ENCODE assay signal across 27 cellular contexts in the genomic region with DNA sequence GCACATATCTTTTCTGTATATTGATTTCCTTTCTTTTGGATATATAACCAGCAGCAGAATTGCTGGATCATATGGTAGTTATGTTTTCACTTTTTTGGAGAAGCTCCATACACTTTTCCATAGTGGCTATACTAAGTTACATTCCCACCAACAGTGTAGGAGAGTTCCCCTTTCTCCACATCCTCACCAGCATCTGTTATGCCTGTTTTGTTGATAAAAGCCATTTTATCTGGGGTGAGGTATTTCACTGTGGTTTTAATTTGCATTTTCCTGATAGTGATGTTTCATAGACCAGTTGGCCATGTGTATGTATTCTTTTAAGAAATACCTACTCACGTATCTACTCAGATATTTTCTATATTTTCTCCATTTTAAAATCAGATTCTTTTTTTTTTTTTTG.
"Had no signal": no experiment of that assay in that cellular context is flagged by ENCODE, and none has a peak within 500 bp of the region (broad histone marks: within the 10 kb centered on the region; RNA-seq: fewer than 3 reads in every experiment).

No MANE protein-coding gene starts in this region.

- H3K4me1 ChIP-seq: left lung, lower lobe of right lung, spleen, tibial nerve, uterus had no signal

- ATAC-seq: left colon; left lung; lower lobe of right lung; mucosa of descending colon; naive thymus-derived CD4-positive, alpha-beta T cell; natural killer cell treated with Interleukin-12 subunit alpha and Interleukin-12 subunit beta and Interleukin-15 and Interleukin-18, amount 100 ng/mL, for 72 hours; right cardiac atrium; sciatic nerve; stimulated activated memory B cell treated with anti-CD40 and anti-IgM and Interleukin-4, amounts not matched to agents 10 μg/mL and 1 μg/mL and 100 μg/mL, for 72 hours; stimulated activated naive CD8-positive, alpha-beta T cell treated with anti-CD3 and anti-CD28 coated beads, Interleukin-15, amount 100 ng/mL, for 72 hours had no signal

- H3K27me3 ChIP-seq: left lung, ovary, spleen, tibial nerve, uterus had no signal

- H3K36me3 ChIP-seq: left lung, lower lobe of right lung, ovary, spleen, tibial nerve, uterus had no signal

- DNase-seq: hypothalamus; immature natural killer cell; kidney; left colon; left lung; lower lobe of right lung; mammary epithelial cell; mesenchymal stem cell; midbrain; mucosa of descending colon; naive thymus-derived CD4-positive, alpha-beta T cell; ovary; right cardiac atrium; spleen; stimulated activated CD4-positive, alpha-beta T cell treated with anti-CD3 and anti-CD28 coated beads, Interleukin-1b, Interleukin-23, amount 100 ng/mL, for 48 hours; stimulated activated CD4-positive, alpha-beta T cell treated with anti-CD3 and anti-CD28 coated beads, Interleukin-2, amount 100 ng/mL, for 48 hours; stimulated activated CD4-positive, alpha-beta T cell treated with anti-CD3 and anti-CD28 coated beads, Interleukin-4, amount 100 ng/mL, for 4 hours; stimulated activated CD8-positive, alpha-beta memory T cell treated with anti-CD3 and anti-CD28 coated beads, Interleukin-4, amount 100 ng/mL, for 48 hours; stimulated activated naive CD4-positive, alpha-beta T cell treated with Interleukin-2 at 50 U/mL for 16 hours; stimulated activated naive CD8-positive, alpha-beta T cell treated with anti-CD3 and anti-CD28 coated beads, Interleukin-15, amount 100 ng/mL, for 72 hours; substantia nigra; uterus had no signal

- H3K4me3 ChIP-seq: left lung, lower lobe of right lung, mucosa of descending colon, ovary, skin epidermis, spleen, tibial nerve, uterus had no signal

- H3K27ac ChIP-seq: left lung, lower lobe of right lung, ovary, skin epidermis, spleen, tibial nerve, uterus had no signal
